17 cellular contexts compared by ENCODE assay signal in genomic region chr2:106560773-106561172, GRCh38.
"Had no signal": no experiment of that assay in that cellular context is flagged by ENCODE, and none has a peak within 500 bp of the region (broad histone marks: within the 10 kb centered on the region; RNA-seq: fewer than 3 reads in every experiment).

No MANE protein-coding gene starts in this region.

- H3K36me3 ChIP-seq: heart left ventricle, left lung had no signal

- H3K4me3 ChIP-seq: heart left ventricle, left lung had no signal

- H3K4me1 ChIP-seq: left lung had no signal

- H3K27me3 Mint-ChIP-seq: activated naive CD8-positive, alpha-beta T cell treated with anti-CD3 and anti-CD28 coated beads for 36 hours; stimulated activated naive CD8-positive, alpha-beta T cell treated with anti-CD3 and anti-CD28 coated beads, Interleukin-15, Interleukin-2, amounts not matched to agents 100 ng/mL and 50 ng/mL, for 24 hours had no signal

- ATAC-seq: effector memory CD8-positive, alpha-beta T cell; foreskin keratinocyte; left lung had no signal

- H3K9ac ChIP-seq: SK-N-SH had no signal

- H3K9me3 Mint-ChIP-seq: activated naive CD8-positive, alpha-beta T cell treated with anti-CD3 and anti-CD28 coated beads for 36 hours; effector memory CD8-positive, alpha-beta T cell had no signal

- H3K27ac Mint-ChIP-seq: activated naive CD8-positive, alpha-beta T cell treated with anti-CD3 and anti-CD28 coated beads for 36 hours; effector memory CD8-positive, alpha-beta T cell; progenitor cell of endocrine pancreas; stimulated activated naive CD8-positive, alpha-beta T cell treated with anti-CD3 and anti-CD28 coated beads, Interleukin-15, Interleukin-2, amounts not matched to agents 100 ng/mL and 50 ng/mL, for 24 hours had no signal

- H3K27ac ChIP-seq: foreskin keratinocyte, left lung had no signal

- H3K27me3 ChIP-seq: foreskin keratinocyte, heart left ventricle, left lung had no signal

- H3K4me3 Mint-ChIP-seq: activated naive CD8-positive, alpha-beta T cell treated with anti-CD3 and anti-CD28 coated beads for 36 hours; effector memory CD8-positive, alpha-beta T cell; neural crest cell; stimulated activated naive CD8-positive, alpha-beta T cell treated with anti-CD3 and anti-CD28 coated beads, Interleukin-15, Interleukin-2, amounts not matched to agents 100 ng/mL and 50 ng/mL, for 24 hours had no signal

- FAIRE-seq: kidney, small intestine had no signal

- H3K9me3 ChIP-seq: heart left ventricle, left lung, SK-N-SH had no signal

- H3K4me2 ChIP-seq: SK-N-SH had no signal

- DNase-seq: activated CD4-positive, alpha-beta T cell treated with anti-CD3 and anti-CD28 coated beads for 1 hour; activated naive CD8-positive, alpha-beta T cell treated with anti-CD3 and anti-CD28 coated beads for 36 hours; activated T-cell treated with anti-CD3 and anti-CD28 coated beads for 4 hours; amniotic stem cell; effector memory CD8-positive, alpha-beta T cell; foreskin keratinocyte; kidney; left lung; midbrain; SK-N-SH; small intestine; stimulated activated CD4-positive, alpha-beta T cell treated with anti-CD3 and anti-CD28 coated beads, Interleukin-15, amount 100 ng/mL, for 24 hours; stimulated activated CD4-positive, alpha-beta T cell treated with anti-CD3 and anti-CD28 coated beads, Interleukin-2, amount 100 ng/mL, for 48 hours had no signal
